In the genomic region with DNA sequence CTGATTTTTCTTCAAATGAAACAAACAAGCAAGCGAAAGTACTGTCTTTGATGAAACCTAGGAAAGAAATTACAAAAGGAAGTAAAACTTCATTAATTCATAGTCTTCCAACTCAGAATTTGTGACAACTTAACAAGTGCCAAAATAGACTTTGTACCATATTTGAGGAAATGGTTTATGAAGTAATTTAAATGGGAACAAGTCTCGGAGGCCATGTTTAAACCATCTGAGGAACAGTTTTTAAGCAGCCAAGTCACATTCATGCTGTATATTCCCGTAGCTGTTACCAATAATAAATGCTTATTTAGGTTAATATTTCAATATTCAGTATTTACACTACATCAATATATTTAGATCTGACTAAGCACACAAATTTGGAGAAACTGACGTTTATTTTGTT, we compare ENCODE assay signal across 2 cellular contexts.
TF ChIP-seq lines count a peak whose summit lies in the region.

No MANE protein-coding gene starts in this region.

TF ChIP-seq in SK-N-SH treated with all-trans-retinoic acid at 6 μM for 48 hours, 23 proteins besides CTCF, POLR2A, EP300 and RAD21 (continued from another document):
- TF ChIP-seq, protein P1, sequence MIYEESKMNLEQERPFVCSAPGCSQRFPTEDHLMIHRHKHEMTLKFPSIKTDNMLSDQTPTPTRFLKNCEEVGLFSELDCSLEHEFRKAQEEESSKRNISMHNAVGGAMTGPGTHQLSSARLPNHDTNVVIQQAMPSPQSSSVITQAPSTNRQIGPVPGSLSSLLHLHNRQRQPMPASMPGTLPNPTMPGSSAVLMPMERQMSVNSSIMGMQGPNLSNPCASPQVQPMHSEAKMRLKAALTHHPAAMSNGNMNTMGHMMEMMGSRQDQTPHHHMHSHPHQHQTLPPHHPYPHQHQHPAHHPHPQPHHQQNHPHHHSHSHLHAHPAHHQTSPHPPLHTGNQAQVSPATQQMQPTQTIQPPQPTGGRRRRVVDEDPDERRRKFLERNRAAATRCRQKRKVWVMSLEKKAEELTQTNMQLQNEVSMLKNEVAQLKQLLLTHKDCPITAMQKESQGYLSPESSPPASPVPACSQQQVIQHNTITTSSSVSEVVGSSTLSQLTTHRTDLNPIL (CRISPR knock-in tag; IDR thresholded peaks at IDR 0.05; ENCODE audit: low read depth): no peak
- no peak for TF ChIP-seq GLIS3 (CRISPR knock-in tag; IDR thresholded peaks at IDR 0.05)
- TF ChIP-seq TCF4 (CRISPR knock-in tag; IDR thresholded peaks at IDR 0.05; ENCODE audit: borderline replicate concordance): no peak
- no peak for TF ChIP-seq ESRRG (CRISPR knock-in tag; IDR thresholded peaks at IDR 0.05)
- TF ChIP-seq PPARA (CRISPR knock-in tag; IDR thresholded peaks at IDR 0.05; ENCODE audit: borderline replicate concordance): no peak
- no peak for TF ChIP-seq ZC3H10 (CRISPR knock-in tag; IDR thresholded peaks at IDR 0.05)
- no peak for TF ChIP-seq OSR1 (CRISPR knock-in tag; IDR thresholded peaks at IDR 0.05)
- no peak for TF ChIP-seq ZNF8 (CRISPR knock-in tag; IDR thresholded peaks at IDR 0.05)
- TF ChIP-seq, protein P2, sequence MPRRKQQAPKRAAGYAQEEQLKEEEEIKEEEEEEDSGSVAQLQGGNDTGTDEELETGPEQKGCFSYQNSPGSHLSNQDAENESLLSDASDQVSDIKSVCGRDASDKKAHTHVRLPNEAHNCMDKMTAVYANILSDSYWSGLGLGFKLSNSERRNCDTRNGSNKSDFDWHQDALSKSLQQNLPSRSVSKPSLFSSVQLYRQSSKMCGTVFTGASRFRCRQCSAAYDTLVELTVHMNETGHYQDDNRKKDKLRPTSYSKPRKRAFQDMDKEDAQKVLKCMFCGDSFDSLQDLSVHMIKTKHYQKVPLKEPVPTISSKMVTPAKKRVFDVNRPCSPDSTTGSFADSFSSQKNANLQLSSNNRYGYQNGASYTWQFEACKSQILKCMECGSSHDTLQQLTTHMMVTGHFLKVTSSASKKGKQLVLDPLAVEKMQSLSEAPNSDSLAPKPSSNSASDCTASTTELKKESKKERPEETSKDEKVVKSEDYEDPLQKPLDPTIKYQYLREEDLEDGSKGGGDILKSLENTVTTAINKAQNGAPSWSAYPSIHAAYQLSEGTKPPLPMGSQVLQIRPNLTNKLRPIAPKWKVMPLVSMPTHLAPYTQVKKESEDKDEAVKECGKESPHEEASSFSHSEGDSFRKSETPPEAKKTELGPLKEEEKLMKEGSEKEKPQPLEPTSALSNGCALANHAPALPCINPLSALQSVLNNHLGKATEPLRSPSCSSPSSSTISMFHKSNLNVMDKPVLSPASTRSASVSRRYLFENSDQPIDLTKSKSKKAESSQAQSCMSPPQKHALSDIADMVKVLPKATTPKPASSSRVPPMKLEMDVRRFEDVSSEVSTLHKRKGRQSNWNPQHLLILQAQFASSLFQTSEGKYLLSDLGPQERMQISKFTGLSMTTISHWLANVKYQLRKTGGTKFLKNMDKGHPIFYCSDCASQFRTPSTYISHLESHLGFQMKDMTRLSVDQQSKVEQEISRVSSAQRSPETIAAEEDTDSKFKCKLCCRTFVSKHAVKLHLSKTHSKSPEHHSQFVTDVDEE (CRISPR knock-in tag; IDR thresholded peaks at IDR 0.05): no peak
- TF ChIP-seq ISL1 (CRISPR knock-in tag; IDR thresholded peaks at IDR 0.05): no peak
- TF ChIP-seq TOX (CRISPR knock-in tag; IDR thresholded peaks at IDR 0.05; ENCODE audit: borderline replicate concordance): no peak
- TF ChIP-seq, protein P3, sequence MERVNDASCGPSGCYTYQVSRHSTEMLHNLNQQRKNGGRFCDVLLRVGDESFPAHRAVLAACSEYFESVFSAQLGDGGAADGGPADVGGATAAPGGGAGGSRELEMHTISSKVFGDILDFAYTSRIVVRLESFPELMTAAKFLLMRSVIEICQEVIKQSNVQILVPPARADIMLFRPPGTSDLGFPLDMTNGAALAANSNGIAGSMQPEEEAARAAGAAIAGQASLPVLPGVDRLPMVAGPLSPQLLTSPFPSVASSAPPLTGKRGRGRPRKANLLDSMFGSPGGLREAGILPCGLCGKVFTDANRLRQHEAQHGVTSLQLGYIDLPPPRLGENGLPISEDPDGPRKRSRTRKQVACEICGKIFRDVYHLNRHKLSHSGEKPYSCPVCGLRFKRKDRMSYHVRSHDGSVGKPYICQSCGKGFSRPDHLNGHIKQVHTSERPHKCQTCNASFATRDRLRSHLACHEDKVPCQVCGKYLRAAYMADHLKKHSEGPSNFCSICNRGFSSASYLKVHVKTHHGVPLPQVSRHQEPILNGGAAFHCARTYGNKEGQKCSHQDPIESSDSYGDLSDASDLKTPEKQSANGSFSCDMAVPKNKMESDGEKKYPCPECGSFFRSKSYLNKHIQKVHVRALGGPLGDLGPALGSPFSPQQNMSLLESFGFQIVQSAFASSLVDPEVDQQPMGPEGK (CRISPR knock-in tag; IDR thresholded peaks at IDR 0.05; ENCODE audit: borderline replicate concordance): no peak
- no peak for TF ChIP-seq RARB (CRISPR knock-in tag; IDR thresholded peaks at IDR 0.05)
- TF ChIP-seq SNAI2 (CRISPR knock-in tag; IDR thresholded peaks at IDR 0.05): no peak

TF ChIP-seq in WTC11, 78 proteins besides CTCF, POLR2A, EP300 and RAD21 (continued from another document):
- TF ChIP-seq, protein P4, sequence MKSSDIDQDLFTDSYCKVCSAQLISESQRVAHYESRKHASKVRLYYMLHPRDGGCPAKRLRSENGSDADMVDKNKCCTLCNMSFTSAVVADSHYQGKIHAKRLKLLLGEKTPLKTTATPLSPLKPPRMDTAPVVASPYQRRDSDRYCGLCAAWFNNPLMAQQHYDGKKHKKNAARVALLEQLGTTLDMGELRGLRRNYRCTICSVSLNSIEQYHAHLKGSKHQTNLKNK (CRISPR knock-in tag; IDR thresholded peaks at IDR 0.05): no peak
- TF ChIP-seq, protein P5, sequence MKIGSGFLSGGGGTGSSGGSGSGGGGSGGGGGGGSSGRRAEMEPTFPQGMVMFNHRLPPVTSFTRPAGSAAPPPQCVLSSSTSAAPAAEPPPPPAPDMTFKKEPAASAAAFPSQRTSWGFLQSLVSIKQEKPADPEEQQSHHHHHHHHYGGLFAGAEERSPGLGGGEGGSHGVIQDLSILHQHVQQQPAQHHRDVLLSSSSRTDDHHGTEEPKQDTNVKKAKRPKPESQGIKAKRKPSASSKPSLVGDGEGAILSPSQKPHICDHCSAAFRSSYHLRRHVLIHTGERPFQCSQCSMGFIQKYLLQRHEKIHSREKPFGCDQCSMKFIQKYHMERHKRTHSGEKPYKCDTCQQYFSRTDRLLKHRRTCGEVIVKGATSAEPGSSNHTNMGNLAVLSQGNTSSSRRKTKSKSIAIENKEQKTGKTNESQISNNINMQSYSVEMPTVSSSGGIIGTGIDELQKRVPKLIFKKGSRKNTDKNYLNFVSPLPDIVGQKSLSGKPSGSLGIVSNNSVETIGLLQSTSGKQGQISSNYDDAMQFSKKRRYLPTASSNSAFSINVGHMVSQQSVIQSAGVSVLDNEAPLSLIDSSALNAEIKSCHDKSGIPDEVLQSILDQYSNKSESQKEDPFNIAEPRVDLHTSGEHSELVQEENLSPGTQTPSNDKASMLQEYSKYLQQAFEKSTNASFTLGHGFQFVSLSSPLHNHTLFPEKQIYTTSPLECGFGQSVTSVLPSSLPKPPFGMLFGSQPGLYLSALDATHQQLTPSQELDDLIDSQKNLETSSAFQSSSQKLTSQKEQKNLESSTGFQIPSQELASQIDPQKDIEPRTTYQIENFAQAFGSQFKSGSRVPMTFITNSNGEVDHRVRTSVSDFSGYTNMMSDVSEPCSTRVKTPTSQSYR (CRISPR knock-in tag; IDR thresholded peaks at IDR 0.05): no peak
- TF ChIP-seq, protein P6, sequence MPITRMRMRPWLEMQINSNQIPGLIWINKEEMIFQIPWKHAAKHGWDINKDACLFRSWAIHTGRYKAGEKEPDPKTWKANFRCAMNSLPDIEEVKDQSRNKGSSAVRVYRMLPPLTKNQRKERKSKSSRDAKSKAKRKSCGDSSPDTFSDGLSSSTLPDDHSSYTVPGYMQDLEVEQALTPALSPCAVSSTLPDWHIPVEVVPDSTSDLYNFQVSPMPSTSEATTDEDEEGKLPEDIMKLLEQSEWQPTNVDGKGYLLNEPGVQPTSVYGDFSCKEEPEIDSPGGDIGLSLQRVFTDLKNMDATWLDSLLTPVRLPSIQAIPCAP (CRISPR knock-in tag; IDR thresholded peaks at IDR 0.05): no peak
- TF ChIP-seq, protein P7, sequence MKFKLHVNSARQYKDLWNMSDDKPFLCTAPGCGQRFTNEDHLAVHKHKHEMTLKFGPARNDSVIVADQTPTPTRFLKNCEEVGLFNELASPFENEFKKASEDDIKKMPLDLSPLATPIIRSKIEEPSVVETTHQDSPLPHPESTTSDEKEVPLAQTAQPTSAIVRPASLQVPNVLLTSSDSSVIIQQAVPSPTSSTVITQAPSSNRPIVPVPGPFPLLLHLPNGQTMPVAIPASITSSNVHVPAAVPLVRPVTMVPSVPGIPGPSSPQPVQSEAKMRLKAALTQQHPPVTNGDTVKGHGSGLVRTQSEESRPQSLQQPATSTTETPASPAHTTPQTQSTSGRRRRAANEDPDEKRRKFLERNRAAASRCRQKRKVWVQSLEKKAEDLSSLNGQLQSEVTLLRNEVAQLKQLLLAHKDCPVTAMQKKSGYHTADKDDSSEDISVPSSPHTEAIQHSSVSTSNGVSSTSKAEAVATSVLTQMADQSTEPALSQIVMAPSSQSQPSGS (CRISPR knock-in tag; IDR thresholded peaks at IDR 0.05; ENCODE audit: borderline replicate concordance, low read depth): no peak
- no peak for TF ChIP-seq SP1 (CRISPR knock-in tag; conservative IDR thresholded peaks at IDR 0.05)
- TF ChIP-seq TCF7 (CRISPR knock-in tag; IDR thresholded peaks at IDR 0.05; ENCODE audit: low read depth): no peak
- TF ChIP-seq, protein P8, sequence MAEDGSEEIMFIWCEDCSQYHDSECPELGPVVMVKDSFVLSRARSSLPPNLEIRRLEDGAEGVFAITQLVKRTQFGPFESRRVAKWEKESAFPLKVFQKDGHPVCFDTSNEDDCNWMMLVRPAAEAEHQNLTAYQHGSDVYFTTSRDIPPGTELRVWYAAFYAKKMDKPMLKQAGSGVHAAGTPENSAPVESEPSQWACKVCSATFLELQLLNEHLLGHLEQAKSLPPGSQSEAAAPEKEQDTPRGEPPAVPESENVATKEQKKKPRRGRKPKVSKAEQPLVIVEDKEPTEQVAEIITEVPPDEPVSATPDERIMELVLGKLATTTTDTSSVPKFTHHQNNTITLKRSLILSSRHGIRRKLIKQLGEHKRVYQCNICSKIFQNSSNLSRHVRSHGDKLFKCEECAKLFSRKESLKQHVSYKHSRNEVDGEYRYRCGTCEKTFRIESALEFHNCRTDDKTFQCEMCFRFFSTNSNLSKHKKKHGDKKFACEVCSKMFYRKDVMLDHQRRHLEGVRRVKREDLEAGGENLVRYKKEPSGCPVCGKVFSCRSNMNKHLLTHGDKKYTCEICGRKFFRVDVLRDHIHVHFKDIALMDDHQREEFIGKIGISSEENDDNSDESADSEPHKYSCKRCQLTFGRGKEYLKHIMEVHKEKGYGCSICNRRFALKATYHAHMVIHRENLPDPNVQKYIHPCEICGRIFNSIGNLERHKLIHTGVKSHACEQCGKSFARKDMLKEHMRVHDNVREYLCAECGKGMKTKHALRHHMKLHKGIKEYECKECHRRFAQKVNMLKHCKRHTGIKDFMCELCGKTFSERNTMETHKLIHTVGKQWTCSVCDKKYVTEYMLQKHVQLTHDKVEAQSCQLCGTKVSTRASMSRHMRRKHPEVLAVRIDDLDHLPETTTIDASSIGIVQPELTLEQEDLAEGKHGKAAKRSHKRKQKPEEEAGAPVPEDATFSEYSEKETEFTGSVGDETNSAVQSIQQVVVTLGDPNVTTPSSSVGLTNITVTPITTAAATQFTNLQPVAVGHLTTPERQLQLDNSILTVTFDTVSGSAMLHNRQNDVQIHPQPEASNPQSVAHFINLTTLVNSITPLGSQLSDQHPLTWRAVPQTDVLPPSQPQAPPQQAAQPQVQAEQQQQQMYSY (CRISPR knock-in tag; IDR thresholded peaks at IDR 0.05): no peak
